Comparison of ENCODE assay signal across 8 cellular contexts in the genomic region with DNA sequence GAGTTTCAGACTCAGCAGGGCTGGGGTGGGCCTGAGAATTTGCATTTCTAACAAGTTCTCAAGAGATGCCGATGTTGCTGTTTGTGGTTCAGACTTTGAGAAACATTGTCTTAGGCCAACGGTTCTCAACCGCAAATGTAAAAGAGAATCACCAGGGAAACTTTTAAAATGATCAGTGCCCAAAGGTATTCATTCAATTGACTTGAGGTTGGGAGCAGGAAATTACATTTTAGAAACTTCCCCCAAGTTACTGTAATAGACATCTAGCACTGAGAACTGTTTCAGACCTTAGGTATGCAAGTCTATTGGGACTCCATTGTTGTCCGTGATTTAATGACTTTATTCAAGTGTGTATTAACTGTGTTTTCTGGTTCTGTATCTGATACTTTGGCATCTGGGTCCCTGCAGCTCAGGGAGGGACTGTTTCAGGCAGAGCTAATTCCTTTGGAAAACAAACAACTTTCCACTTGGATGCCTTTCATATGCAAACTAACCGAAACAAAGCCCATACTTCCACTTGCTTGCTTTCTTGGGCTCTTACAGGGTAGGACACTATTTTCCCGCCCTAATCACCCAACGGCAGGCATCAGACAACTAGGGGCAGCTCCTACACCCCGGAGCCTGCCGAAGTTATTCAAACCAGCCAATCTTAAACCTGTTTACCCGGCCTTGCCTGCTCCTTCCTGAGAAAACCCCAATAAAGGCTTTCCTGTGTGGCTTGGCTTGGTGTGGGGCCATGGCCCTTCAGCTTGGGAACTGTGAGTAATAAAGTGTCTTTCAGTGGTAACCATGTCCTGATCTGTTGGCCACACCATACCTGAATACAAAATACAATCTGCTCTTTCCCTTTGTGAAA.
DNase-seq lines count a peak whose midpoint lies in the region; ATAC-seq and TF ChIP-seq lines count a peak whose summit lies in the region.

No MANE protein-coding gene starts in this region.

- no peak for TF ChIP-seq POLR2A in gastroesophageal sphincter (IDR thresholded peaks at IDR 0.05)

- peak overlapping the region in 1 of 4 donors; percentile 70 for H3K27ac ChIP-seq in gastroesophageal sphincter

- TF ChIP-seq EP300 in gastroesophageal sphincter (IDR thresholded peaks at IDR 0.05), result no peak

- DNase-seq in GM04504 (ENCODE audit: low read depth) (peak; percentile 50), NCI-H82 (lab: John Stamatoyannopoulos, UW) (no peak), superior temporal gyrus (ENCODE audit: extremely low spot score) (no peak), NCI-H146 treated with DMSO at 0.1 percent for 48 hours (lab: John Stamatoyannopoulos, UW; ENCODE audit: unreplicated experiment) (no peak)

- no peak overlapping the region for H3K4me3 ChIP-seq in gastroesophageal sphincter

- no peaks in the 10 kb centered on the region for H3K27me3 ChIP-seq in gastroesophageal sphincter

- H3K36me3 ChIP-seq in gastroesophageal sphincter, result no peaks in the 10 kb centered on the region

- H3K9me3 ChIP-seq in gastroesophageal sphincter, result no peaks in the 10 kb centered on the region

- ATAC-seq in GM19463 (IDR thresholded peaks at IDR 0.05; ENCODE audit: unreplicated experiment) (peak; percentile 68), HG03139 (IDR thresholded peaks at IDR 0.05; ENCODE audit: unreplicated experiment) (peak; percentile 45), gastroesophageal sphincter (peak; percentile 51), HG03378 (IDR thresholded peaks at IDR 0.05; ENCODE audit: unreplicated experiment) (no peak)

- no peak for TF ChIP-seq CTCF in gastroesophageal sphincter (IDR thresholded peaks at IDR 0.05)

- WGBS in gastroesophageal sphincter (ENCODE audit: low coverage in 1 of 2), 2 donors, result 51 to 75% methylated on average over 4 to 10 of the region's 10 CpGs

- H3K4me1 ChIP-seq in gastroesophageal sphincter, result no peaks in the 10 kb centered on the region
